In genomic region chr2:67108231-67108630, GRCh38 we compare ENCODE assay signal across 18 cellular contexts.
DNase-seq lines count a peak whose midpoint lies in the region; TF ChIP-seq lines count a peak whose summit lies in the region.
"Had no signal": no experiment of that assay in that cellular context is flagged by ENCODE, and none has a peak within 500 bp of the region (broad histone marks: within the 10 kb centered on the region; RNA-seq: fewer than 3 reads in every experiment).

No MANE protein-coding gene starts in this region.

- TF ChIP-seq CTCF in smooth muscle cell (IDR thresholded peaks at IDR 0.05; ENCODE audit: borderline replicate concordance, insufficient read depth, poor library complexity, severe bottlenecking), result no peak

- H3K36me3 ChIP-seq in smooth muscle cell (ENCODE audit: low read depth), result no peaks in the 10 kb centered on the region
- H3K36me3 ChIP-seq: colonic mucosa, tibial nerve had no signal

- WGBS in smooth muscle cell (ENCODE audit: low lambda C conversion rate), result 93% methylated on average over 2 of the region's 2 CpGs

- H3K27ac ChIP-seq in smooth muscle cell (ENCODE audit: low read depth), result no peak overlapping the region
- H3K27ac ChIP-seq: colonic mucosa, tibial nerve, VCaP had no signal

- no peaks in the 10 kb centered on the region for H3K9me3 ChIP-seq in smooth muscle cell (replicated peaks; ENCODE audit: low read depth)
- H3K9me3 ChIP-seq: colonic mucosa had no signal

- H3K4me3 ChIP-seq in smooth muscle cell, result no peak overlapping the region
- H3K4me3 ChIP-seq: colonic mucosa, tibial nerve had no signal

- H3F3A ChIP-seq in smooth muscle cell (ENCODE audit: low read depth), result no peaks in the 10 kb centered on the region

- in situ Hi-C loops in KBM-7 (cut with MboI; ENCODE audit: low pct_unique_long_range_greater_than_20kb, low sequenced_read_pairs), result no loop called here

- DNase-seq in DMS153 (lab: John Stamatoyannopoulos, UW) (peak; percentile 62), NCI-H1105 treated with DMSO at 0.1 percent for 48 hours (lab: John Stamatoyannopoulos, UW) (peak; percentile 84), NCI-H2171 (lab: John Stamatoyannopoulos, UW) (peak; percentile 27), SHP77 treated with DMSO at 0.1 percent for 48 hours (lab: John Stamatoyannopoulos, UW) (peak; percentile 9), smooth muscle cell (lab: John Stamatoyannopoulos, UW; ENCODE audit: unreplicated experiment) (no peak), T-helper 1 cell (no peak), KBM-7 (no peak), NCI-H1694 treated with DMSO at 0.1 percent for 48 hours (lab: John Stamatoyannopoulos, UW) (no peak)
- DNase-seq: activated CD4-positive, alpha-beta T cell treated with anti-CD3 and anti-CD28 coated beads, Interleukin-2, amount 10 ng/mL, durations not matched to agents 7 days and 5 days; activated effector memory CD4-positive, alpha-beta T cell treated with Interleukin-2 at 50 U/mL for 16 hours; CD4-positive, CD25-positive, alpha-beta regulatory T cell; colonic mucosa; H7; immature natural killer cell; stimulated activated CD4-positive, alpha-beta T cell treated with anti-CD3 and anti-CD28 coated beads, Interleukin-4, amount 100 ng/mL, for 24 hours; stimulated activated naive CD8-positive, alpha-beta T cell treated with anti-CD3 and anti-CD28 coated beads, Interleukin-15, amount 100 ng/mL, for 72 hours had no signal

- no peaks in the 10 kb centered on the region for H3K4me1 ChIP-seq in smooth muscle cell (ENCODE audit: low read depth)
- H3K4me1 ChIP-seq: colonic mucosa, tibial nerve had no signal

- no peak overlapping the region for H3K4me2 ChIP-seq in smooth muscle cell

- H3K27me3 ChIP-seq in smooth muscle cell (ENCODE audit: low read depth), result no peaks in the 10 kb centered on the region
- H3K27me3 ChIP-seq: colonic mucosa, tibial nerve had no signal

- no peak overlapping the region for H2AFZ ChIP-seq in smooth muscle cell (ENCODE audit: low read depth)

- no peaks in the 10 kb centered on the region for H3K79me2 ChIP-seq in smooth muscle cell (ENCODE audit: low read depth)

- no peaks in the 10 kb centered on the region for H4K20me1 ChIP-seq in smooth muscle cell (ENCODE audit: low read depth)

- H3K9ac ChIP-seq in smooth muscle cell (ENCODE audit: low read depth), result no peak overlapping the region

Comparison
In these comparisons a context has a peak if more than half of its experiments do, and no peak if none do; other contexts are left out.
1. DNase-seq: peak in DMS153 (single experiment), NCI-H1105 treated with DMSO at 0.1 percent for 48 hours (single experiment), NCI-H2171 (single experiment) and SHP77 treated with DMSO at 0.1 percent for 48 hours (single experiment); none in smooth muscle cell (single experiment), T-helper 1 cell (0 of 5), KBM-7 (single experiment) and NCI-H1694 treated with DMSO at 0.1 percent for 48 hours (single experiment).